20 cellular contexts compared by ENCODE assay signal in genomic region chr2:9653485-9654271, GRCh38. TPM values are rescaled to one million over a fixed set of nuclear protein-coding genes. Genes with fewer than 3 reads are reported as not detected.
A peak's percentile ranks its signal among the peaks of the same experiment; 100 is the strongest.
DNase-seq lines count a peak whose midpoint lies in the region; ATAC-seq lines count a peak whose summit lies in the region.
"Had no signal": no experiment of that assay in that cellular context is flagged by ENCODE, and none has a peak within 500 bp of the region (broad histone marks: within the 10 kb centered on the region; RNA-seq: fewer than 3 reads in every experiment).

No MANE protein-coding gene starts in this region.

- H3K27ac ChIP-seq in caudate nucleus (ENCODE audit: low read depth, low read length) (peak overlapping the region; percentile 88), SJCRH30 (no peak overlapping the region)
- H3K27ac ChIP-seq: heart right ventricle, lower lobe of right lung, ovary had no signal

- no peak overlapping the region for H3K4me3 Mint-ChIP-seq in activated CD8-positive, alpha-beta memory T cell treated with anti-CD3 and anti-CD28 coated beads, Interleukin-2, amount 10 ng/mL, durations not matched to agents 7 days and 5 days
- no peak overlapping the region for H3K4me3 Mint-ChIP-seq in stimulated activated effector memory CD8-positive, alpha-beta T cell treated with anti-CD3 and anti-CD28 coated beads, Interleukin-12 subunit alpha, Interleukin-12 subunit beta, amount 100 ng/mL, for 72 hours
- H3K4me3 Mint-ChIP-seq: activated naive CD4-positive, alpha-beta T cell treated with anti-CD3 and anti-CD28 coated beads, Interleukin-2, amount 10 ng/mL, durations not matched to agents 7 days and 5 days; H9 had no signal

- peaks cover 20% of the 10 kb centered on the region for H3K36me3 Mint-ChIP-seq in activated CD8-positive, alpha-beta memory T cell treated with anti-CD3 and anti-CD28 coated beads, Interleukin-2, amount 10 ng/mL, durations not matched to agents 7 days and 5 days
- peaks cover 14% of the 10 kb centered on the region for H3K36me3 Mint-ChIP-seq in stimulated activated effector memory CD8-positive, alpha-beta T cell treated with anti-CD3 and anti-CD28 coated beads, Interleukin-12 subunit alpha, Interleukin-12 subunit beta, amount 100 ng/mL, for 72 hours
- H3K36me3 Mint-ChIP-seq: activated naive CD4-positive, alpha-beta T cell treated with anti-CD3 and anti-CD28 coated beads, Interleukin-2, amount 10 ng/mL, durations not matched to agents 7 days and 5 days had no signal

- peaks cover 10% of the 10 kb centered on the region for H3K27me3 Mint-ChIP-seq in activated CD8-positive, alpha-beta memory T cell treated with anti-CD3 and anti-CD28 coated beads, Interleukin-2, amount 10 ng/mL, durations not matched to agents 7 days and 5 days

- H3K27ac Mint-ChIP-seq in activated CD8-positive, alpha-beta memory T cell treated with anti-CD3 and anti-CD28 coated beads, Interleukin-2, amount 10 ng/mL, durations not matched to agents 7 days and 5 days: peak overlapping the region; percentile 87
- peak overlapping the region; percentile 97 for H3K27ac Mint-ChIP-seq in stimulated activated effector memory CD8-positive, alpha-beta T cell treated with anti-CD3 and anti-CD28 coated beads, Interleukin-12 subunit alpha, Interleukin-12 subunit beta, amount 100 ng/mL, for 72 hours
- H3K27ac Mint-ChIP-seq: H9 had no signal

- no peak for DNase-seq in activated CD8-positive, alpha-beta memory T cell treated with anti-CD3 and anti-CD28 coated beads, Interleukin-2, amount 10 ng/mL, durations not matched to agents 7 days and 5 days
- DNase-seq in activated CD8-positive, alpha-beta memory T cell treated with anti-CD3 and anti-CD28 coated beads, Interleukin-2, amount 50 U/mL, for 4 hours: no peak
- DNase-seq in NCI-H69 (lab: John Stamatoyannopoulos, UW) (peak; percentile 78), caudate nucleus (lab: John Stamatoyannopoulos, UW) (peak in 18 of 61 donors; percentile 15 to 66 (median 38)), SJCRH30 (no peak), NCI-H187 treated with DMSO at 0.1 percent for 48 hours (lab: John Stamatoyannopoulos, UW) (no peak)
- DNase-seq in stimulated activated effector memory CD8-positive, alpha-beta T cell treated with anti-CD3 and anti-CD28 coated beads, Interleukin-12 subunit alpha, Interleukin-12 subunit beta, amount 100 ng/mL, for 72 hours (ENCODE audit: low spot score in 2 of 2): no peak
- no peak for DNase-seq in activated CD8-positive, alpha-beta memory T cell treated with anti-CD3 and anti-CD28 coated beads, Interleukin-2, amount 50 U/mL, for 48 hours
- DNase-seq: ACHN; activated naive CD4-positive, alpha-beta T cell treated with anti-CD3 and anti-CD28 coated beads, Interleukin-2, amount 10 ng/mL, durations not matched to agents 7 days and 5 days; H9; heart right ventricle; lower lobe of right lung; MG63; NCI-H2029; NCI-H524; ovary; PC-3 had no signal

- CTCF ChIA-PET in activated CD8-positive, alpha-beta memory T cell treated with anti-CD3 and anti-CD28 coated beads, Interleukin-2, amount 10 ng/mL, durations not matched to agents 7 days and 5 days (lab: Charles Lee): no interaction called here

- H3K9me3 Mint-ChIP-seq in activated CD8-positive, alpha-beta memory T cell treated with anti-CD3 and anti-CD28 coated beads, Interleukin-2, amount 10 ng/mL, durations not matched to agents 7 days and 5 days (ENCODE audit: low read depth): peaks cover 5% of the 10 kb centered on the region
- peaks cover 3% of the 10 kb centered on the region for H3K9me3 Mint-ChIP-seq in stimulated activated effector memory CD8-positive, alpha-beta T cell treated with anti-CD3 and anti-CD28 coated beads, Interleukin-12 subunit alpha, Interleukin-12 subunit beta, amount 100 ng/mL, for 72 hours
- H3K9me3 Mint-ChIP-seq: activated naive CD4-positive, alpha-beta T cell treated with anti-CD3 and anti-CD28 coated beads, Interleukin-2, amount 10 ng/mL, durations not matched to agents 7 days and 5 days had no signal

- no peak for ATAC-seq in activated CD8-positive, alpha-beta memory T cell treated with anti-CD3 and anti-CD28 coated beads, Interleukin-2, amount 10 ng/mL, durations not matched to agents 7 days and 5 days
- ATAC-seq in stimulated activated effector memory CD8-positive, alpha-beta T cell treated with anti-CD3 and anti-CD28 coated beads, Interleukin-12 subunit alpha, Interleukin-12 subunit beta, amount 100 ng/mL, for 72 hours: peak; percentile 2
- ATAC-seq: lower lobe of right lung, PC-3, sciatic nerve had no signal

- H3K36me3 ChIP-seq in SJCRH30: no peaks in the 10 kb centered on the region
- H3K36me3 ChIP-seq: heart right ventricle, lower lobe of right lung, MG63, ovary, SJSA1 had no signal

- peaks cover 30% of the 10 kb centered on the region for H3K4me1 ChIP-seq in SJCRH30
- H3K4me1 ChIP-seq: lower lobe of right lung had no signal

- peaks cover 67% of the 10 kb centered on the region for H3K4me1 Mint-ChIP-seq in activated CD8-positive, alpha-beta memory T cell treated with anti-CD3 and anti-CD28 coated beads, Interleukin-2, amount 10 ng/mL, durations not matched to agents 7 days and 5 days
- peaks cover 76% of the 10 kb centered on the region for H3K4me1 Mint-ChIP-seq in stimulated activated effector memory CD8-positive, alpha-beta T cell treated with anti-CD3 and anti-CD28 coated beads, Interleukin-12 subunit alpha, Interleukin-12 subunit beta, amount 100 ng/mL, for 72 hours

- H3K27me3 ChIP-seq in SJCRH30: 0 out of 2 replicates have a peak, but pooled peaks cover 2% of the 10 kb centered on the region
- H3K27me3 ChIP-seq: heart right ventricle, MG63, ovary, SJSA1 had no signal

- no peaks in the 10 kb centered on the region for H3K9me3 ChIP-seq in SJCRH30 (replicated peaks)
- H3K9me3 ChIP-seq: heart right ventricle, lower lobe of right lung, MG63, ovary, SJSA1 had no signal

- no peak overlapping the region for H3K4me3 ChIP-seq in SJCRH30
- H3K4me3 ChIP-seq: heart right ventricle, lower lobe of right lung, MG63, ovary, SJSA1 had no signal

RNA-seq across cellular contexts. Expression of gene YWHAQ, which starts 22.9 kb away (rescaled TPM):
- 100 to 1,000 TPM; 300 to 316 TPM for total RNA-seq in activated CD8-positive, alpha-beta memory T cell treated with anti-CD3 and anti-CD28 coated beads, Interleukin-2, amount 10 ng/mL, durations not matched to agents 7 days and 5 days
- 516 and 523 TPM in 2 replicates for total RNA-seq in SJCRH30 (2014; rRNA removed; shearing (Covaris generic))
